Comparison of ENCODE assay signal across 8 cellular contexts in genomic region chr9:17116400-17116837, GRCh38. TPM values are rescaled to one million over a fixed set of nuclear protein-coding genes. Genes with fewer than 3 reads are reported as not detected.
DNase-seq lines count a peak whose midpoint lies in the region; ATAC-seq and TF ChIP-seq lines count a peak whose summit lies in the region.

No MANE protein-coding gene starts in this region.

- H3K4me3 ChIP-seq in Karpas-422 (ENCODE audit: low read length): no peak overlapping the region
- H3K4me3 ChIP-seq in RWPE2 (ENCODE audit: severe bottlenecking): no peak overlapping the region
- no peak overlapping the region for H3K4me3 ChIP-seq in foreskin fibroblast (ENCODE audit: low read depth in 1 of 2, low read length in 2 of 2)
- H3K4me3 ChIP-seq in spleen: no peak overlapping the region
- H3K4me3 ChIP-seq in thyroid gland (replicated peaks in 1 of 3): no peak overlapping the region

- 26 to 37% (median 34%) methylated on average over 4 of the region's 4 CpGs for WGBS in spleen, 5 donors
- WGBS in thyroid gland, 2 donors: 20 to 31% methylated on average over 4 of the region's 4 CpGs

- H3K36me3 Mint-ChIP-seq in stimulated activated naive B cell treated with anti-CD40 and anti-IgM and Interleukin-4, amounts not matched to agents 10 μg/mL and 1 μg/mL and 100 μg/mL, for 72 hours: no peaks in the 10 kb centered on the region

- intact Hi-C loops in spleen (cut with DNase I; ENCODE audit: low total_unique reads) (loop anchor here (5.0 kb wide), 1 partner anchor 346 kb away; no protein-coding TSS in a partner anchor), thyroid gland (cut with DNase I) (loop anchor here (10.0 kb wide), 1 partner anchor 348 kb away; no protein-coding TSS in a partner anchor)

- H3K9me3 ChIP-seq in Karpas-422 (ENCODE audit: low read length): no peaks in the 10 kb centered on the region
- H3K9me3 ChIP-seq in RWPE2 (ENCODE audit: severe bottlenecking): no peaks in the 10 kb centered on the region
- peaks cover 0 to 3% (median 0%) of the 10 kb centered on the region in 8 donors for H3K9me3 ChIP-seq in spleen
- no peaks in the 10 kb centered on the region for H3K9me3 ChIP-seq in thyroid gland

- ATAC-seq in RWPE2 (ENCODE audit: low read depth) (no peak; the same call in 2 of the 3 replicates), HG03108 (IDR thresholded peaks at IDR 0.05; ENCODE audit: unreplicated experiment) (no peak)
- ATAC-seq in stimulated activated naive B cell treated with anti-CD40 and anti-IgM and Interleukin-4, amounts not matched to agents 10 μg/mL and 1 μg/mL and 100 μg/mL, for 72 hours (replicated peaks): no peak

- H3K27me3 Mint-ChIP-seq in stimulated activated naive B cell treated with anti-CD40 and anti-IgM and Interleukin-4, amounts not matched to agents 10 μg/mL and 1 μg/mL and 100 μg/mL, for 72 hours: peaks cover 2 to 3% of the 10 kb centered on the region in 2 donors

- TF ChIP-seq CTCF in RWPE2 (IDR thresholded peaks at IDR 0.05; ENCODE audit: poor library complexity, severe bottlenecking) (peak; percentile 79), foreskin fibroblast (IDR thresholded peaks at IDR 0.05; ENCODE audit: low read depth, low read length) (peak; percentile 27), spleen (IDR thresholded peaks at IDR 0.05 in 8 of 11, conservative IDR thresholded peaks at IDR 0.05 in 3 of 11) (peak in 7 of 11 experiments; percentile 19 to 51 (median 40)), thyroid gland (IDR thresholded peaks at IDR 0.05) (peak in 3 of 6 experiments; percentile 47 to 51 (median 47))

- H4K20me1 ChIP-seq in Karpas-422 (ENCODE audit: insufficient read depth, low read depth, low read length): no peaks in the 10 kb centered on the region

- H3K4me1 ChIP-seq in Karpas-422 (ENCODE audit: low read length) (peaks cover 10% of the 10 kb centered on the region), RWPE2 (ENCODE audit: insufficient read depth, poor library complexity, severe bottlenecking) (no peaks in the 10 kb centered on the region), spleen (no peaks in the 10 kb centered on the region), thyroid gland (no peaks in the 10 kb centered on the region)

- H3K4me2 ChIP-seq in Karpas-422 (ENCODE audit: low read depth, low read length, poor library complexity, severe bottlenecking): peak overlapping the region; percentile 5

- TF ChIP-seq POLR2A in spleen (IDR thresholded peaks at IDR 0.05) (no peak), thyroid gland (IDR thresholded peaks at IDR 0.05) (no peak)

- H3K36me3 ChIP-seq in Karpas-422 (ENCODE audit: insufficient read depth, low read length): no peaks in the 10 kb centered on the region
- no peaks in the 10 kb centered on the region for H3K36me3 ChIP-seq in RWPE2 (ENCODE audit: low read depth)
- H3K36me3 ChIP-seq in spleen: no peaks in the 10 kb centered on the region
- no peaks in the 10 kb centered on the region for H3K36me3 ChIP-seq in thyroid gland

- H3K27me3 ChIP-seq in Karpas-422 (ENCODE audit: low read length): no peaks in the 10 kb centered on the region
- no peaks in the 10 kb centered on the region for H3K27me3 ChIP-seq in RWPE2 (ENCODE audit: insufficient read depth, poor library complexity, severe bottlenecking)
- H3K27me3 ChIP-seq in spleen (replicated peaks in 1 of 7): no peaks in the 10 kb centered on the region
- H3K27me3 ChIP-seq in thyroid gland: no peaks in the 10 kb centered on the region

- H3K9me2 ChIP-seq in Karpas-422 (replicated peaks; ENCODE audit: insufficient read depth, low read length): no peaks in the 10 kb centered on the region

- no peaks in the 10 kb centered on the region for H3K4me1 Mint-ChIP-seq in stimulated activated naive B cell treated with anti-CD40 and anti-IgM and Interleukin-4, amounts not matched to agents 10 μg/mL and 1 μg/mL and 100 μg/mL, for 72 hours

- no peak overlapping the region for H3K27ac Mint-ChIP-seq in stimulated activated naive B cell treated with anti-CD40 and anti-IgM and Interleukin-4, amounts not matched to agents 10 μg/mL and 1 μg/mL and 100 μg/mL, for 72 hours

- H3K4me3 Mint-ChIP-seq in stimulated activated naive B cell treated with anti-CD40 and anti-IgM and Interleukin-4, amounts not matched to agents 10 μg/mL and 1 μg/mL and 100 μg/mL, for 72 hours: no peak overlapping the region

- H2AFZ ChIP-seq in Karpas-422 (ENCODE audit: low read length): peak overlapping the region; percentile 69

- peaks cover 2 to 5% of the 10 kb centered on the region in 2 donors for H3K9me3 Mint-ChIP-seq in stimulated activated naive B cell treated with anti-CD40 and anti-IgM and Interleukin-4, amounts not matched to agents 10 μg/mL and 1 μg/mL and 100 μg/mL, for 72 hours

- DNase-seq in DMS 273 (lab: John Stamatoyannopoulos, UW; ENCODE audit: unreplicated experiment) (peak; percentile 73), Karpas-422 (peak; percentile 82), RWPE2 (ENCODE audit: low spot score) (no peak), foreskin fibroblast (peak; percentile 3 to 60), spleen (no peak), thyroid gland (no peak)
- no peak for DNase-seq in stimulated activated naive B cell treated with anti-CD40 and anti-IgM and Interleukin-4, amounts not matched to agents 10 μg/mL and 1 μg/mL and 100 μg/mL, for 72 hours

- H3K27ac ChIP-seq in Karpas-422 (ENCODE audit: low read length) (no peak overlapping the region), RWPE2 (ENCODE audit: poor library complexity, severe bottlenecking) (no peak overlapping the region), spleen (no peak overlapping the region), thyroid gland (no peak overlapping the region)

- no peak overlapping the region for H3K9ac ChIP-seq in Karpas-422 (ENCODE audit: low read length)

- no peaks in the 10 kb centered on the region for H3K79me2 ChIP-seq in Karpas-422 (ENCODE audit: low read length)

RNA-seq across cellular contexts. Expression of gene CNTLN, which starts 18.4 kb away (rescaled TPM):
- 13.0 and 18.3 TPM in 2 replicates for total RNA-seq in Karpas-422 (2014; rRNA removed; shearing (Covaris generic); ENCODE audit: low replicate concordance)
- total RNA-seq in spleen (10 to 100 TPM in 4 of 7 donors, 1 to 10 TPM in 3; 8.7 to 26.2 (median 13.0) TPM), thyroid gland (10 to 100 TPM in 3 of 4 donors, 1 to 10 TPM in 1; 10.0 to 16.1 (median 12.2) TPM)
- 1 to 10 TPM; 1.1 to 2.3 (median 1.7) TPM for polyA plus RNA-seq in spleen

Comparison
In these comparisons a context has a peak if more than half of its experiments do, and no peak if none do; other contexts are left out.
1. DNase-seq: peak in DMS 273 (single experiment), Karpas-422 (single experiment) and foreskin fibroblast (2 of 2); none in RWPE2 (single experiment), spleen (single experiment), thyroid gland (0 of 2) and stimulated activated naive B cell treated with anti-CD40 and anti-IgM and Interleukin-4, amounts not matched to agents 10 μg/mL and 1 μg/mL and 100 μg/mL, for 72 hours (single experiment).